Comparison of ENCODE assay signal across 1 cellular context in genomic region chr1:92975551-92976232, GRCh38.
TF ChIP-seq lines count a peak whose summit lies in the region.

No MANE protein-coding gene starts in this region.

TF ChIP-seq in GM12878, 131 proteins besides CTCF, POLR2A, EP300 and RAD21 (continued from another document):
- TF ChIP-seq, protein P1, sequence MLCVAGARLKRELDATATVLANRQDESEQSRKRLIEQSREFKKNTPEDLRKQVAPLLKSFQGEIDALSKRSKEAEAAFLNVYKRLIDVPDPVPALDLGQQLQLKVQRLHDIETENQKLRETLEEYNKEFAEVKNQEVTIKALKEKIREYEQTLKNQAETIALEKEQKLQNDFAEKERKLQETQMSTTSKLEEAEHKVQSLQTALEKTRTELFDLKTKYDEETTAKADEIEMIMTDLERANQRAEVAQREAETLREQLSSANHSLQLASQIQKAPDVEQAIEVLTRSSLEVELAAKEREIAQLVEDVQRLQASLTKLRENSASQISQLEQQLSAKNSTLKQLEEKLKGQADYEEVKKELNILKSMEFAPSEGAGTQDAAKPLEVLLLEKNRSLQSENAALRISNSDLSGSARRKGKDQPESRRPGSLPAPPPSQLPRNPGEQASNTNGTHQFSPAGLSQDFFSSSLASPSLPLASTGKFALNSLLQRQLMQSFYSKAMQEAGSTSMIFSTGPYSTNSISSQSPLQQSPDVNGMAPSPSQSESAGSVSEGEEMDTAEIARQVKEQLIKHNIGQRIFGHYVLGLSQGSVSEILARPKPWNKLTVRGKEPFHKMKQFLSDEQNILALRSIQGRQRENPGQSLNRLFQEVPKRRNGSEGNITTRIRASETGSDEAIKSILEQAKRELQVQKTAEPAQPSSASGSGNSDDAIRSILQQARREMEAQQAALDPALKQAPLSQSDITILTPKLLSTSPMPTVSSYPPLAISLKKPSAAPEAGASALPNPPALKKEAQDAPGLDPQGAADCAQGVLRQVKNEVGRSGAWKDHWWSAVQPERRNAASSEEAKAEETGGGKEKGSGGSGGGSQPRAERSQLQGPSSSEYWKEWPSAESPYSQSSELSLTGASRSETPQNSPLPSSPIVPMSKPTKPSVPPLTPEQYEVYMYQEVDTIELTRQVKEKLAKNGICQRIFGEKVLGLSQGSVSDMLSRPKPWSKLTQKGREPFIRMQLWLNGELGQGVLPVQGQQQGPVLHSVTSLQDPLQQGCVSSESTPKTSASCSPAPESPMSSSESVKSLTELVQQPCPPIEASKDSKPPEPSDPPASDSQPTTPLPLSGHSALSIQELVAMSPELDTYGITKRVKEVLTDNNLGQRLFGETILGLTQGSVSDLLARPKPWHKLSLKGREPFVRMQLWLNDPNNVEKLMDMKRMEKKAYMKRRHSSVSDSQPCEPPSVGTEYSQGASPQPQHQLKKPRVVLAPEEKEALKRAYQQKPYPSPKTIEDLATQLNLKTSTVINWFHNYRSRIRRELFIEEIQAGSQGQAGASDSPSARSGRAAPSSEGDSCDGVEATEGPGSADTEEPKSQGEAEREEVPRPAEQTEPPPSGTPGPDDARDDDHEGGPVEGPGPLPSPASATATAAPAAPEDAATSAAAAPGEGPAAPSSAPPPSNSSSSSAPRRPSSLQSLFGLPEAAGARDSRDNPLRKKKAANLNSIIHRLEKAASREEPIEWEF (IDR thresholded peaks at IDR 0.05; ENCODE audit: insufficient replicate concordance, low read depth, low read length) = no peak
TF ChIP-seq in GM12878: peak in this region for 59.
